In genomic region chr6:41236276-41236675, GRCh38 we compare ENCODE assay signal across 15 cellular contexts. TPM values are rescaled to one million over a fixed set of nuclear protein-coding genes. Genes with fewer than 3 reads are reported as not detected.
DNase-seq lines count a peak whose midpoint lies in the region; ATAC-seq and TF ChIP-seq lines count a peak whose summit lies in the region.
"Had no signal": no experiment of that assay in that cellular context is flagged by ENCODE, and none has a peak within 500 bp of the region (broad histone marks: within the 10 kb centered on the region; RNA-seq: fewer than 3 reads in every experiment).

No MANE protein-coding gene starts in this region.

- no peak for TF ChIP-seq CTCF in coronary artery (IDR thresholded peaks at IDR 0.05)
- no peak for TF ChIP-seq CTCF in neutrophil (IDR thresholded peaks at IDR 0.05)
- TF ChIP-seq CTCF in body of pancreas (IDR thresholded peaks at IDR 0.05): no peak

- TF ChIP-seq POLR2A in body of pancreas (IDR thresholded peaks at IDR 0.05): no peak

- H3K36me3 ChIP-seq in neutrophil (no peaks in the 10 kb centered on the region), body of pancreas (replicated peaks in 1 of 2; ENCODE audit: insufficient read depth in 1 of 2, low read depth in 2 of 2) (no peaks in the 10 kb centered on the region)

- no peaks in the 10 kb centered on the region for H3K9me3 ChIP-seq in neutrophil
- H3K9me3 ChIP-seq in body of pancreas: no peaks in the 10 kb centered on the region
- H3K9me3 ChIP-seq: A549, Caco-2 had no signal

- intact Hi-C loops in body of pancreas (cut with DNase I): no loop called here

- 82 to 85% methylated on average over 4 of the region's 4 CpGs for WGBS in body of pancreas, 2 donors

- H3K27me3 ChIP-seq in neutrophil: peaks cover 26% of the 10 kb centered on the region
- peaks cover 0 to 4% of the 10 kb centered on the region in 2 donors for H3K27me3 ChIP-seq in body of pancreas

- peak; percentile 2 for DNase-seq in H4 (ENCODE audit: low spot score)
- DNase-seq in coronary artery (ENCODE audit: low spot score): peak; percentile 66
- DNase-seq in body of pancreas: no peak
- DNase-seq: AML-193; Caco-2; CD4-positive, alpha-beta T cell; GM23248; H9 had no signal

- H3K4me3 ChIP-seq in coronary artery: no peak overlapping the region
- no peak overlapping the region for H3K4me3 ChIP-seq in neutrophil (ENCODE audit: low read depth in 1 of 2, low read length in 1 of 2)
- H3K4me3 ChIP-seq in body of pancreas: no peak overlapping the region
- H3K4me3 ChIP-seq: A549, GM23248 had no signal

- H3K4me1 ChIP-seq in neutrophil (ENCODE audit: control insufficient read depth in 1 of 2, insufficient read depth in 1 of 2, low read depth in 1 of 2, low read length in 1 of 2): no peaks in the 10 kb centered on the region
- H3K4me1 ChIP-seq in body of pancreas: no peaks in the 10 kb centered on the region
- H3K4me1 ChIP-seq: A549, Caco-2 had no signal

- ATAC-seq in HG02852 (IDR thresholded peaks at IDR 0.05; ENCODE audit: unreplicated experiment) (no peak), HG03457 (IDR thresholded peaks at IDR 0.05; ENCODE audit: unreplicated experiment) (no peak), body of pancreas (no peak)
- ATAC-seq: A549 had no signal

- H3K27ac ChIP-seq in coronary artery (no peak overlapping the region), neutrophil (peak overlapping the region; percentile 15), body of pancreas (no peak overlapping the region)
- H3K27ac ChIP-seq: A549, C4-2B, GM23248, HL-60 had no signal

RNA-seq across cellular contexts. Expression of gene TREML4, which starts 8.1 kb away (rescaled TPM):
- 0.46 and 0.58 TPM in 2 replicates for total RNA-seq in H4 (2014; rRNA removed; shearing (Covaris generic))
- total RNA-seq in body of pancreas: not detected
- total RNA-seq: Caco-2; CD4-positive, alpha-beta T cell; GM23248; H9; HT1080 had no signal

RNA-seq across cellular contexts. Expression of gene TREML2, which starts 35.3 kb away (rescaled TPM):
- 0.10 TPM in 1 of 2 replicates, not detected in the other for total RNA-seq in H4 (2014; rRNA removed; shearing (Covaris generic))
- not detected for total RNA-seq in body of pancreas
- total RNA-seq: Caco-2, GM23248, HT1080 had no signal

RNA-seq across cellular contexts. Expression of gene TREM1, which starts 50.2 kb away (rescaled TPM):
- total RNA-seq in H4 (2014; rRNA removed; shearing (Covaris generic)): 0.52 TPM in 1 of 2 replicates, not detected in the other
- total RNA-seq in body of pancreas: not detected
- total RNA-seq: Caco-2, GM23248, H9, HT1080 had no signal

Comparison
In these comparisons a context has a peak if more than half of its experiments do, and no peak if none do; other contexts are left out.
1. DNase-seq: peak in H4 (single experiment) and coronary artery (single experiment); none in body of pancreas (0 of 4).